In genomic region chr12:106183735-106184134, GRCh38 we compare ENCODE assay signal across 25 cellular contexts. TPM values are rescaled to one million over a fixed set of nuclear protein-coding genes. Genes with fewer than 3 reads are reported as not detected.
"Had no signal": no experiment of that assay in that cellular context is flagged by ENCODE, and none has a peak within 500 bp of the region (broad histone marks: within the 10 kb centered on the region; RNA-seq: fewer than 3 reads in every experiment).

No MANE protein-coding gene starts in this region.

- H3K27ac ChIP-seq: left lung, lower lobe of right lung, right atrium auricular region, skin epidermis, suprapubic skin, thoracic aorta, tibial artery, vagina had no signal

- H3K27ac Mint-ChIP-seq: naive thymus-derived CD8-positive, alpha-beta T cell; progenitor cell of endocrine pancreas; stimulated activated naive CD8-positive, alpha-beta T cell treated with anti-CD3 and anti-CD28 coated beads, Interleukin-15, Interleukin-2, amounts not matched to agents 100 ng/mL and 50 ng/mL, for 24 hours; type B pancreatic cell had no signal

- H3K27me3 ChIP-seq: right atrium auricular region, tibial artery, vagina had no signal

- FAIRE-seq: keratinocyte had no signal

- H3K9me3 Mint-ChIP-seq: naive thymus-derived CD8-positive, alpha-beta T cell; stimulated activated naive CD8-positive, alpha-beta T cell treated with anti-CD3 and anti-CD28 coated beads, Interleukin-15, Interleukin-2, amounts not matched to agents 100 ng/mL and 50 ng/mL, for 24 hours; type B pancreatic cell had no signal

- H3K36me3 ChIP-seq: left lung, lower lobe of right lung, right atrium auricular region, suprapubic skin, thoracic aorta, tibial artery, vagina had no signal

- H3K4me1 ChIP-seq: left lung, lower lobe of right lung, right atrium auricular region had no signal

- H3K4me1 Mint-ChIP-seq: naive thymus-derived CD8-positive, alpha-beta T cell had no signal

- DNase-seq: hippocampal formation; kidney glomerular epithelial cell; left cardiac atrium; left lung; lower lobe of right lung; mammary epithelial cell; mesenchymal stem cell; naive thymus-derived CD8-positive, alpha-beta T cell; nucleus accumbens; stimulated activated CD4-positive, alpha-beta T cell treated with anti-CD3 and anti-CD28 coated beads, Interleukin-12 subunit alpha, Interleukin-12 subunit beta, amount 100 ng/mL, for 4 hours; stimulated activated CD4-positive, alpha-beta T cell treated with anti-CD3 and anti-CD28 coated beads, Interleukin-15, amount 100 ng/mL, for 24 hours; stimulated activated CD4-positive, alpha-beta T cell treated with anti-CD3 and anti-CD28 coated beads, Interleukin-2, amount 100 ng/mL, for 24 hours; stimulated activated CD4-positive, alpha-beta T cell treated with anti-CD3 and anti-CD28 coated beads, Interleukin-4, amount 100 ng/mL, for 1 hour; stimulated activated naive CD4-positive, alpha-beta T cell; tibial artery had no signal

- H3K4me3 Mint-ChIP-seq: naive thymus-derived CD8-positive, alpha-beta T cell; stimulated activated naive CD8-positive, alpha-beta T cell treated with anti-CD3 and anti-CD28 coated beads, Interleukin-15, Interleukin-2, amounts not matched to agents 100 ng/mL and 50 ng/mL, for 24 hours; type B pancreatic cell had no signal

- H3K9me3 ChIP-seq: left lung, lower lobe of right lung, right atrium auricular region, suprapubic skin, thoracic aorta, tibial artery, vagina had no signal

- H3K36me3 Mint-ChIP-seq: naive thymus-derived CD8-positive, alpha-beta T cell; type B pancreatic cell had no signal

- H3K4me3 ChIP-seq: left lung, lower lobe of right lung, right atrium auricular region, skin epidermis, suprapubic skin, thoracic aorta, tibial artery, vagina had no signal

- H3K27me3 Mint-ChIP-seq: progenitor cell of endocrine pancreas, type B pancreatic cell had no signal

- ATAC-seq: left cardiac atrium; left lung; lower lobe of right lung; naive thymus-derived CD8-positive, alpha-beta T cell; sciatic nerve had no signal

RNA-seq across cellular contexts. Expression of gene NUAK1, which starts 45.0 kb away (rescaled TPM):
- total RNA-seq: naive thymus-derived CD8-positive, alpha-beta T cell had no signal
